ENCODE assay signal across 36 cellular contexts in the genomic region with DNA sequence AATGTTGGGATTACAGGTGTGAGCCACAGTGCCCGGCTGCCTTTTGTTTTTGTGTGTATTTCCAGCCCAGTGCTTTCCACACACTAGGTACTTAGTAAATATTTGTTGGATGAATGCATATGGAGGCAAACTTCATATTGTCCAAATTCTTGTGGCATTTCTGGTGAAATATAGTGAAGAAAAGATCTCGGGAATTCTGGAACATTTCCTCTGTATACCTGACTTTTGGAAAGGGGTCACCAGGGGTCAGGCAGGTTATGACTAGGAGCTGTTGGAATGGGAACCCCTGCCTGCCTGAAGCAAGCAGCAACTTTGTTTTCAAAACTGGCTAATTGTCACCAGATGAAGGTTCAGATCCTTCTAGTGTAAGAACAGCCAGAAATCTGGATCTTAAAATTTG. TPM values are rescaled to one million over a fixed set of nuclear protein-coding genes. Genes with fewer than 3 reads are reported as not detected.
"Had no signal": no experiment of that assay in that cellular context is flagged by ENCODE, and none has a peak within 500 bp of the region (broad histone marks: within the 10 kb centered on the region; RNA-seq: fewer than 3 reads in every experiment).

No MANE protein-coding gene starts in this region.

- H3K27me3 ChIP-seq: brain microvascular endothelial cell, esophagus squamous epithelium, gastroesophageal sphincter, heart right ventricle, hepatocyte had no signal

- ATAC-seq: activated CD4-positive, CD25-positive, alpha-beta regulatory T cell treated with anti-CD3 and anti-CD28 coated beads, Interleukin-2, amount 50 U/mL, for 24 hours; activated CD8-positive, alpha-beta T cell treated with anti-CD3 and anti-CD28 coated beads for 36 hours; activated T-cell treated with anti-CD3 and anti-CD28 coated beads, Interleukin-2, amount 50 U/mL, for 4 hours; activated T-helper 17 cell treated with anti-CD3 and anti-CD28 coated beads, Interleukin-2, amount 50 U/mL, for 72 hours; effector memory CD8-positive, alpha-beta T cell; gastroesophageal sphincter; heart right ventricle had no signal

- H2AFZ ChIP-seq: hepatocyte had no signal

- H3K4me2 ChIP-seq: hepatocyte had no signal

- H3K27ac ChIP-seq: brain microvascular endothelial cell, esophagus squamous epithelium, gastroesophageal sphincter, heart right ventricle, hepatocyte, WERI-Rb-1 had no signal

- H3K36me3 ChIP-seq: brain microvascular endothelial cell, esophagus squamous epithelium, gastroesophageal sphincter, heart right ventricle, WERI-Rb-1 had no signal

- H3K4me1 ChIP-seq: esophagus squamous epithelium, gastroesophageal sphincter, heart right ventricle had no signal

- DNase-seq: activated B cell treated with CpG ODN at 0.5 μM for 24 hours; activated CD4-positive, alpha-beta T cell treated with anti-CD3 and anti-CD28 coated beads for 48 hours; activated CD4-positive, alpha-beta T cell treated with anti-CD3 and anti-CD28 coated beads, Interleukin-2, amount 50 U/mL, for 1 hour; activated CD4-positive, alpha-beta T cell treated with anti-CD3 and anti-CD28 coated beads, Interleukin-2, amount 50 U/mL, for 48 hours; activated CD8-positive, alpha-beta memory T cell treated with anti-CD3 and anti-CD28 coated beads for 24 hours; activated CD8-positive, alpha-beta T cell treated with anti-CD3 and anti-CD28 coated beads for 36 hours; activated effector memory CD4-positive, alpha-beta T cell treated with Interleukin-2 at 50 U/mL for 16 hours; activated gamma-delta T cell treated with Interleukin-2 at 50 U/mL for 16 hours; activated naive CD4-positive, alpha-beta T cell treated with anti-CD3 and anti-CD28 coated beads, Interleukin-2, amount 50 U/mL, for 16 hours; activated naive CD4-positive, alpha-beta T cell treated with Interleukin-2 at 50 U/mL for 16 hours; activated T-cell treated with anti-CD3 and anti-CD28 coated beads, Interleukin-2, amount 50 U/mL, for 4 hours; amniotic stem cell; anterior cingulate cortex; brain microvascular endothelial cell; cortex of kidney; dermis blood vessel endothelial cell; effector CD4-positive, alpha-beta T cell; effector memory CD8-positive, alpha-beta T cell; erythroblast; esophagus squamous epithelium; foreskin melanocyte; heart right ventricle; T1000; WERI-Rb-1 had no signal

- H3K79me2 ChIP-seq: hepatocyte had no signal

- H3K4me3 ChIP-seq: esophagus squamous epithelium, gastroesophageal sphincter, heart right ventricle, hepatocyte had no signal

RNA-seq across cellular contexts. Expression of a gene that starts 12.1 kb away (rescaled TPM):
- total RNA-seq: activated B cell treated with CpG ODN at 0.5 μM for 24 hours; activated CD8-positive, alpha-beta T cell treated with anti-CD3 and anti-CD28 coated beads for 36 hours; activated T-cell treated with anti-CD3 and anti-CD28 coated beads, Interleukin-2, amount 50 U/mL, for 4 hours; activated T-helper 17 cell treated with anti-CD3 and anti-CD28 coated beads, Interleukin-2, amount 50 U/mL, for 72 hours; astrocyte; bronchial epithelial cell; cardiac septum; chondrocyte; dermis blood vessel endothelial cell; esophagus squamous epithelium; fibroblast of lung; fibroblast of villous mesenchyme; gastroesophageal sphincter; glomerular endothelial cell; hepatocyte had no signal
- polyA plus RNA-seq: adipose tissue, fibroblast of lung, heart right ventricle, hepatocyte had no signal
